In the genomic region with DNA sequence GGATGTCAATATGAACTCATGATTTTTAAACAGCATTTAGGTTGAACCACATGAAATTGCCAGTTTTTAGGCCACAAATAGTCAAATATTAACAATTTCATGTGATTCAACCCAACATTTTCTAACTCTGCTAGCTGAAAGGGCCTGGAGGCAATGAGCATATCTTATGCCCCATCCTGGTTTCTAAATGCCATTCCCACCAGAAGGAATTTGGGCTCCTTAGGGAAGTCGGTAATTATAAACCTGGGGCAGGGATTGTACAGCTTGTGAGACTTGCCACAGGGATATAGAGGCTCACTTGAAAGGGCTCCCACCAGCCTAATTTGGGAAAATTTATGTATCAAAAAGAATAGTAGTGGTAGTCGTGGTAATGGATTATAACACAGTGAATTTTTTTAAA, we compare ENCODE assay signal across 33 cellular contexts.
"Had no signal": no experiment of that assay in that cellular context is flagged by ENCODE, and none has a peak within 500 bp of the region (broad histone marks: within the 10 kb centered on the region; RNA-seq: fewer than 3 reads in every experiment).

No MANE protein-coding gene starts in this region.

- H3K27ac ChIP-seq: brain microvascular endothelial cell, esophagus muscularis mucosa, foreskin keratinocyte, left lung, lower lobe of right lung, neutrophil, ovary, uterus, WERI-Rb-1 had no signal

- FAIRE-seq: astrocyte, endothelial cell of umbilical vein, small intestine had no signal

- H3K9me3 Mint-ChIP-seq: activated CD8-positive, alpha-beta T cell treated with anti-CD3 and anti-CD28 coated beads for 36 hours; activated T-cell treated with anti-CD3 and anti-CD28 coated beads, Interleukin-2, amount 50 U/mL, for 4 hours; activated T-helper 17 cell treated with anti-CD3 and anti-CD28 coated beads, Interleukin-2, amount 50 U/mL, for 72 hours; effector memory CD8-positive, alpha-beta T cell; stimulated activated naive CD8-positive, alpha-beta T cell treated with anti-CD3 and anti-CD28 coated beads, Interleukin-15, amount 100 ng/mL, for 72 hours; type B pancreatic cell had no signal

- DNase-seq: activated CD4-positive, alpha-beta T cell treated with anti-CD3 and anti-CD28 coated beads, Interleukin-2, amount 50 U/mL, for 1 hour; activated CD8-positive, alpha-beta T cell treated with anti-CD3 and anti-CD28 coated beads for 36 hours; activated gamma-delta T cell treated with Interleukin-2 at 50 U/mL for 16 hours; activated naive CD4-positive, alpha-beta T cell treated with anti-CD3 and anti-CD28 coated beads, Interleukin-2, amount 50 U/mL, for 16 hours; activated T-cell treated with anti-CD3 and anti-CD28 coated beads, Interleukin-2, amount 50 U/mL, for 4 hours; amniotic stem cell; brain microvascular endothelial cell; cortex of kidney; effector memory CD8-positive, alpha-beta T cell; foreskin keratinocyte; kidney glomerular epithelial cell; left lung; lower lobe of right lung; naive B cell; nephron progenitor cell; ovary; retina; small intestine; stimulated activated CD4-positive, alpha-beta T cell treated with anti-CD3 and anti-CD28 coated beads, Interleukin-4, amount 100 ng/mL, for 24 hours; stimulated activated naive CD8-positive, alpha-beta T cell treated with anti-CD3 and anti-CD28 coated beads, Interleukin-15, amount 100 ng/mL, for 72 hours; substantia nigra; T-helper 17 cell; T1000; uterus; WERI-Rb-1 had no signal

- H3K4me1 Mint-ChIP-seq: activated T-helper 17 cell treated with anti-CD3 and anti-CD28 coated beads, Interleukin-2, amount 50 U/mL, for 72 hours; naive B cell; stimulated activated effector memory CD8-positive, alpha-beta T cell treated with anti-CD3 and anti-CD28 coated beads, Interleukin-12 subunit alpha, Interleukin-12 subunit beta, amount 100 ng/mL, for 72 hours; stimulated activated naive CD8-positive, alpha-beta T cell treated with anti-CD3 and anti-CD28 coated beads, Interleukin-15, amount 100 ng/mL, for 72 hours had no signal

- H3K36me3 ChIP-seq: brain microvascular endothelial cell, left lung, neutrophil, ovary, uterus, WERI-Rb-1 had no signal

- H3K27me3 ChIP-seq: brain microvascular endothelial cell, esophagus muscularis mucosa, foreskin keratinocyte, left lung, neutrophil, ovary, uterus had no signal

- H3K9me3 ChIP-seq: esophagus muscularis mucosa, lower lobe of right lung, neutrophil, ovary had no signal

- H3K4me3 Mint-ChIP-seq: activated CD8-positive, alpha-beta T cell treated with anti-CD3 and anti-CD28 coated beads for 36 hours; activated T-cell treated with anti-CD3 and anti-CD28 coated beads, Interleukin-2, amount 50 U/mL, for 4 hours; activated T-helper 17 cell treated with anti-CD3 and anti-CD28 coated beads, Interleukin-2, amount 50 U/mL, for 72 hours; effector memory CD8-positive, alpha-beta T cell; naive B cell; nephron progenitor cell; stimulated activated effector memory CD8-positive, alpha-beta T cell treated with anti-CD3 and anti-CD28 coated beads, Interleukin-12 subunit alpha, Interleukin-12 subunit beta, amount 100 ng/mL, for 72 hours; stimulated activated naive CD8-positive, alpha-beta T cell treated with anti-CD3 and anti-CD28 coated beads, Interleukin-15, amount 100 ng/mL, for 72 hours; T-helper 17 cell; type B pancreatic cell had no signal

- H3K4me3 ChIP-seq: esophagus muscularis mucosa, left lung, lower lobe of right lung, ovary, uterus had no signal

- H3K27me3 Mint-ChIP-seq: activated CD8-positive, alpha-beta T cell treated with anti-CD3 and anti-CD28 coated beads for 36 hours; activated T-helper 17 cell treated with anti-CD3 and anti-CD28 coated beads, Interleukin-2, amount 50 U/mL, for 72 hours; effector memory CD8-positive, alpha-beta T cell; naive B cell; progenitor cell of endocrine pancreas; stimulated activated naive CD8-positive, alpha-beta T cell treated with anti-CD3 and anti-CD28 coated beads, Interleukin-15, amount 100 ng/mL, for 72 hours; T-helper 17 cell; type B pancreatic cell had no signal

- H3K27ac Mint-ChIP-seq: activated CD8-positive, alpha-beta T cell treated with anti-CD3 and anti-CD28 coated beads for 36 hours; activated T-helper 17 cell treated with anti-CD3 and anti-CD28 coated beads, Interleukin-2, amount 50 U/mL, for 72 hours; effector memory CD8-positive, alpha-beta T cell; nephron progenitor cell; progenitor cell of endocrine pancreas; stimulated activated effector memory CD8-positive, alpha-beta T cell treated with anti-CD3 and anti-CD28 coated beads, Interleukin-12 subunit alpha, Interleukin-12 subunit beta, amount 100 ng/mL, for 72 hours; stimulated activated naive CD8-positive, alpha-beta T cell treated with anti-CD3 and anti-CD28 coated beads, Interleukin-15, amount 100 ng/mL, for 72 hours; T-helper 17 cell; type B pancreatic cell had no signal

- H3K4me1 ChIP-seq: foreskin keratinocyte, left lung, lower lobe of right lung, uterus had no signal

- H3K36me3 Mint-ChIP-seq: stimulated activated effector memory CD8-positive, alpha-beta T cell treated with anti-CD3 and anti-CD28 coated beads, Interleukin-12 subunit alpha, Interleukin-12 subunit beta, amount 100 ng/mL, for 72 hours had no signal
